Comparison of ENCODE assay signal across 8 cellular contexts in genomic region chr1:241846862-241847539, GRCh38. TPM values are rescaled to one million over a fixed set of nuclear protein-coding genes. Genes with fewer than 3 reads are reported as not detected.
DNase-seq lines count a peak whose midpoint lies in the region; ATAC-seq and TF ChIP-seq lines count a peak whose summit lies in the region.

No MANE protein-coding gene starts in this region.

- peak overlapping the region; percentile 65 to 93 (median 90) for H3K4me3 ChIP-seq in BLaER1 treated with 17β-estradiol and CSF1 and Interleukin-3, amounts not matched to agents 10 nM and 100 nM
- peak overlapping the region; percentile 95 for H3K4me3 ChIP-seq in MG63
- H3K4me3 ChIP-seq in colonic mucosa, result peak overlapping the region; percentile 76

- peaks cover 0 to 4% (median 0%) of the 10 kb centered on the region in 11 experiments; a peak in 1 of 22 replicates for H4K20me1 ChIP-seq in BLaER1 treated with 17β-estradiol and CSF1 and Interleukin-3, amounts not matched to agents 10 nM and 100 nM

- no peaks in the 10 kb centered on the region for H3K36me3 Mint-ChIP-seq in neural crest cell (ENCODE audit: low read depth)

- peaks cover 21 to 37% (median 31%) of the 10 kb centered on the region in 10 experiments for H3K4me1 ChIP-seq in BLaER1 treated with 17β-estradiol and CSF1 and Interleukin-3, amounts not matched to agents 10 nM and 100 nM
- H3K4me1 ChIP-seq in colonic mucosa, result peaks cover 2% of the 10 kb centered on the region

- intact Hi-C loops in colonic mucosa (cut with DNase I), result loop anchor here (5.0 kb wide), 1 partner anchor 150 kb away; the partner anchor contains the start of gene MAP1LC3C

- H3K9me3 ChIP-seq in BLaER1 treated with 17β-estradiol and CSF1 and Interleukin-3, amounts not matched to agents 10 nM and 100 nM (replicated peaks in 1 of 11), result no peaks in the 10 kb centered on the region
- H3K9me3 ChIP-seq in MG63 (no peaks in the 10 kb centered on the region), colonic mucosa (no peaks in the 10 kb centered on the region)

- H3K27me3 Mint-ChIP-seq in neural crest cell (ENCODE audit: low read depth), result peaks cover 14% of the 10 kb centered on the region

- peak overlapping the region; percentile 97 for H3K4me3 Mint-ChIP-seq in neural crest cell

- TF ChIP-seq CTCF in colonic mucosa (IDR thresholded peaks at IDR 0.05), result no peak
- TF ChIP-seq CTCF in neural crest cell (conservative IDR thresholded peaks at IDR 0.05), result no peak

- H3K36me3 ChIP-seq in BLaER1 treated with 17β-estradiol and CSF1 and Interleukin-3, amounts not matched to agents 10 nM and 100 nM, result peaks cover 0 to 28% (median 18%) of the 10 kb centered on the region in 11 experiments; a peak in 16 of 22 replicates
- H3K36me3 ChIP-seq in MG63, result peaks cover 26% of the 10 kb centered on the region
- H3K36me3 ChIP-seq in colonic mucosa, result no peaks in the 10 kb centered on the region

- peaks cover 27% of the 10 kb centered on the region for H3K4me1 Mint-ChIP-seq in neural crest cell

- ATAC-seq in HG03469 (IDR thresholded peaks at IDR 0.05; ENCODE audit: unreplicated experiment), result no peak

- H3K27ac Mint-ChIP-seq in neural crest cell (ENCODE audit: unreplicated experiment), result no peak overlapping the region

- H3K9me3 Mint-ChIP-seq in neural crest cell, result no peaks in the 10 kb centered on the region

- peak overlapping the region; percentile 85 to 96 (median 91); a peak in 21 of 22 replicates for H3K9ac ChIP-seq in BLaER1 treated with 17β-estradiol and CSF1 and Interleukin-3, amounts not matched to agents 10 nM and 100 nM
- no peak overlapping the region for H3K9ac ChIP-seq in colonic mucosa (ENCODE audit: low read depth in 2 of 2, low read length in 2 of 2)

- H3K27ac ChIP-seq in BLaER1 treated with 17β-estradiol and CSF1 and Interleukin-3, amounts not matched to agents 10 nM and 100 nM, result peak overlapping the region; percentile 88 to 98 (median 95); a peak in 20 of 22 replicates
- H3K27ac ChIP-seq in colonic mucosa, result peak overlapping the region; percentile 100

- H3K4me2 ChIP-seq in BLaER1 treated with 17β-estradiol and CSF1 and Interleukin-3, amounts not matched to agents 10 nM and 100 nM, result peak overlapping the region; percentile 57 to 92 (median 77)

- H3K27me3 ChIP-seq in BLaER1 treated with 17β-estradiol and CSF1 and Interleukin-3, amounts not matched to agents 10 nM and 100 nM, result no peaks in the 10 kb centered on the region
- H3K27me3 ChIP-seq in MG63 (no peaks in the 10 kb centered on the region), colonic mucosa (no peaks in the 10 kb centered on the region)

- no peak for DNase-seq in MG63
- no peak for DNase-seq in colonic mucosa
- no peak for DNase-seq in neural crest cell (ENCODE audit: low read depth, low spot score)
- no peak for DNase-seq in NCI-H226
- DNase-seq in NAMALWA (ENCODE audit: low spot score), result no peak
- no peak for DNase-seq in anterior cingulate cortex (lab: John Stamatoyannopoulos, UW)

RNA-seq across cellular contexts. Expression of gene EXO1, which starts 1.0 kb away (rescaled TPM):
- total RNA-seq in MG63 (2014; rRNA removed; shearing (Covaris generic); ENCODE audit: low replicate concordance), result 28.5 and 40.7 TPM in 2 replicates
- total RNA-seq in colonic mucosa (10 to 100 TPM in 1 of 2 donors, 1 to 10 TPM in 1; 5.1 to 17.6 TPM), neural crest cell (49.2 and 49.3 TPM in 2 replicates)

Comparison
In these comparisons a context has a peak if more than half of its experiments do, and no peak if none do; other contexts are left out.
1. H3K9ac ChIP-seq: peak in BLaER1 treated with 17β-estradiol and CSF1 and Interleukin-3, amounts not matched to agents 10 nM and 100 nM (11 of 11); none in colonic mucosa (0 of 2).
2. Peak in every context shown above with its lines, with median percentiles within 50 percentile points of each other: H3K4me3 ChIP-seq.